ENCODE assay signal across 1 cellular context in genomic region chr5:39074009-39074886, GRCh38.
TF ChIP-seq lines count a peak whose summit lies in the region.

RICTOR (minus strand) TSS chr5:39074399; CDS start chr5:39074377, 22 bp downstream.

TF ChIP-seq in HepG2, 621 proteins besides CTCF, POLR2A, EP300 and RAD21 (continued from another document and continues in another):
- no peak for TF ChIP-seq GRHL1 (CRISPR knock-in tag; conservative IDR thresholded peaks at IDR 0.05)
- no peak for TF ChIP-seq STAT6 (CRISPR knock-in tag; IDR thresholded peaks at IDR 0.05; ENCODE audit: borderline replicate concordance)
- TF ChIP-seq ZNF34 (CRISPR knock-in tag; IDR thresholded peaks at IDR 0.05; ENCODE audit: borderline replicate concordance), result no peak
- TF ChIP-seq ZNF839 (CRISPR knock-in tag; IDR thresholded peaks at IDR 0.05; ENCODE audit: borderline replicate concordance), result no peak
- TF ChIP-seq ZNF557 (CRISPR knock-in tag; IDR thresholded peaks at IDR 0.05), result 0 out of 2 replicates have a peak, but pooled peaks have one; percentile 10
- TF ChIP-seq RELA (CRISPR knock-in tag; IDR thresholded peaks at IDR 0.05), result no peak
- no peak for TF ChIP-seq ONECUT2 (CRISPR knock-in tag; IDR thresholded peaks at IDR 0.05)
- 0 out of 2 replicates have a peak, but pooled peaks have one; percentile 6 for TF ChIP-seq PITX1 (CRISPR knock-in tag; IDR thresholded peaks at IDR 0.05)
- TF ChIP-seq DNMT3B (CRISPR knock-in tag; conservative IDR thresholded peaks at IDR 0.05), result 0 out of 2 replicates have a peak, but pooled peaks have one; percentile 19
- TF ChIP-seq ZNF749 (CRISPR knock-in tag; IDR thresholded peaks at IDR 0.05; ENCODE audit: borderline replicate concordance), result peak; percentile 58; the same call in 1 of the 2 replicates
- TF ChIP-seq CSRNP1 (CRISPR knock-in tag; IDR thresholded peaks at IDR 0.05), result peak; percentile 64; the same call in 1 of the 2 replicates
- TF ChIP-seq PAXIP1 (CRISPR knock-in tag; conservative IDR thresholded peaks at IDR 0.05), result no peak; the same call in 1 of the 2 replicates
- TF ChIP-seq SMAD1 (CRISPR knock-in tag; IDR thresholded peaks at IDR 0.05; ENCODE audit: borderline replicate concordance, low read depth), result 0 out of 2 replicates have a peak, but pooled peaks have one; percentile 60
- TF ChIP-seq ZNF761 (CRISPR knock-in tag; conservative IDR thresholded peaks at IDR 0.05), result no peak
- peak; percentile 72; the same call in 1 of the 2 replicates for TF ChIP-seq ZNF501 (CRISPR knock-in tag; IDR thresholded peaks at IDR 0.05)
- 0 out of 2 replicates have a peak, but pooled peaks have one; percentile 28 for TF ChIP-seq SNAPC2 (CRISPR knock-in tag; IDR thresholded peaks at IDR 0.05)
- TF ChIP-seq NR2C2 (CRISPR knock-in tag; IDR thresholded peaks at IDR 0.05; ENCODE audit: borderline replicate concordance), result no peak
- TF ChIP-seq ETS1 (CRISPR knock-in tag; IDR thresholded peaks at IDR 0.05), result no peak
- TF ChIP-seq ZNF292 (CRISPR knock-in tag; IDR thresholded peaks at IDR 0.05; ENCODE audit: borderline replicate concordance, low read depth), result no peak; the same call in none of the 2 replicates
- peak; percentile 27; the same call in 1 of the 2 replicates for TF ChIP-seq CAMTA2 (CRISPR knock-in tag; IDR thresholded peaks at IDR 0.05; ENCODE audit: borderline replicate concordance)
- no peak for TF ChIP-seq NFYC (CRISPR knock-in tag; IDR thresholded peaks at IDR 0.05)
- no peak for TF ChIP-seq ZNF883 (CRISPR knock-in tag; IDR thresholded peaks at IDR 0.05; ENCODE audit: not compliant biosample characterization)
- no peak for TF ChIP-seq ZNF512 (CRISPR knock-in tag; IDR thresholded peaks at IDR 0.05)
- TF ChIP-seq HBP1 (CRISPR knock-in tag; IDR thresholded peaks at IDR 0.05; ENCODE audit: low read depth), result no peak
- TF ChIP-seq TRIM22 (IDR thresholded peaks at IDR 0.05), result no peak
- TF ChIP-seq SRSF9 (IDR thresholded peaks at IDR 0.05; ENCODE audit: borderline replicate concordance, insufficient read depth, low read depth, low read length, poor library complexity, severe bottlenecking), result no peak
- peak; percentile 82 for TF ChIP-seq SALL2 (CRISPR knock-in tag; IDR thresholded peaks at IDR 0.05)
- no peak for TF ChIP-seq ZNF101 (CRISPR knock-in tag; IDR thresholded peaks at IDR 0.05; ENCODE audit: borderline replicate concordance, low read depth)
- no peak for TF ChIP-seq RFX3 (CRISPR knock-in tag; IDR thresholded peaks at IDR 0.05)
- no peak for TF ChIP-seq MTF2 (CRISPR knock-in tag; IDR thresholded peaks at IDR 0.05; ENCODE audit: borderline replicate concordance)
- peak; percentile 93 for TF ChIP-seq YY1 (IDR thresholded peaks at IDR 0.05; ENCODE audit: insufficient read depth, insufficient replicate concordance, low read depth, low read length)
- no peak for TF ChIP-seq MZF1 (CRISPR knock-in tag; IDR thresholded peaks at IDR 0.05; ENCODE audit: borderline replicate concordance)
- TF ChIP-seq ZNF282 (IDR thresholded peaks at IDR 0.05; ENCODE audit: partially characterized antibody), result no peak
- no peak for TF ChIP-seq NFIC (IDR thresholded peaks at IDR 0.05; ENCODE audit: low read length)
- no peak; the same call in 1 of the 2 replicates for TF ChIP-seq MIER3 (CRISPR knock-in tag; IDR thresholded peaks at IDR 0.05; ENCODE audit: borderline replicate concordance)
- peak; percentile 70; the same call in 1 of the 2 replicates for TF ChIP-seq ZBTB4 (CRISPR knock-in tag; IDR thresholded peaks at IDR 0.05; ENCODE audit: borderline replicate concordance)
- TF ChIP-seq U2AF1 (optimal IDR thresholded peaks at IDR 0.05; ENCODE audit: low read depth, low read length), result no peak
- TF ChIP-seq ZMAT3 (CRISPR knock-in tag; conservative IDR thresholded peaks at IDR 0.05), result 0 out of 2 replicates have a peak, but pooled peaks have one; percentile 34
- TF ChIP-seq ZNF720 (CRISPR knock-in tag; IDR thresholded peaks at IDR 0.05), result no peak
- no peak for TF ChIP-seq JUNB (CRISPR knock-in tag; IDR thresholded peaks at IDR 0.05; ENCODE audit: borderline replicate concordance)
